Comparison of ENCODE assay signal across 8 cellular contexts in genomic region chr1:44819594-44820327, GRCh38. TPM values are rescaled to one million over a fixed set of nuclear protein-coding genes. Genes with fewer than 3 reads are reported as not detected.
DNase-seq lines count a peak whose midpoint lies in the region; ATAC-seq and TF ChIP-seq lines count a peak whose summit lies in the region.

No MANE protein-coding gene starts in this region.

- H3K27me3 Mint-ChIP-seq in IgD-negative memory B cell = no peaks in the 10 kb centered on the region

- peak overlapping the region; percentile 83 to 94 (median 89) for H3K4me3 Mint-ChIP-seq in IgD-negative memory B cell

- H3K27ac Mint-ChIP-seq in IgD-negative memory B cell = peak overlapping the region; percentile 93 to 100 (median 100)

- TF ChIP-seq CTCF in astrocyte of the cerebellum (IDR thresholded peaks at IDR 0.05; ENCODE audit: low read depth, low read length, missing control alignments) (no peak), retinal pigment epithelial cell (conservative IDR thresholded peaks at IDR 0.05; ENCODE audit: low read depth, low read length) (peak; percentile 6)

- H3K9me3 Mint-ChIP-seq in IgD-negative memory B cell = no peaks in the 10 kb centered on the region

- H3K4me3 ChIP-seq in astrocyte of the cerebellum (ENCODE audit: low read depth, low read length) = peak overlapping the region; percentile 50
- peak overlapping the region; percentile 63 for H3K4me3 ChIP-seq in retinal pigment epithelial cell (ENCODE audit: low read length)

- peaks cover 16 to 22% (median 18%) of the 10 kb centered on the region in 3 donors for H3K4me1 Mint-ChIP-seq in IgD-negative memory B cell

- peak; percentile 94 for DNase-seq in DMS53 (lab: John Stamatoyannopoulos, UW)
- DNase-seq in T-helper 2 cell = peak; percentile 52 to 92 (median 68)
- DNase-seq in astrocyte of the cerebellum (ENCODE audit: low read depth) = peak; percentile 89
- DNase-seq in hippocampal formation (lab: John Stamatoyannopoulos, UW) = peak; percentile 59 to 62
- peak; percentile 85 for DNase-seq in retinal pigment epithelial cell (ENCODE audit: low read depth)
- no peak for DNase-seq in NCI-H2107 (lab: John Stamatoyannopoulos, UW)

- no peaks in the 10 kb centered on the region for H3K36me3 Mint-ChIP-seq in IgD-negative memory B cell

- in situ Hi-C loops in astrocyte of the cerebellum (cut with HindIII; ENCODE audit: low sequenced_read_pairs) = no loop called here

- peak; percentile 78 for ATAC-seq in GM21529 (IDR thresholded peaks at IDR 0.05; ENCODE audit: unreplicated experiment)

RNA-seq across cellular contexts. Expression of gene BTBD19, which starts 11.4 kb away (rescaled TPM):
- not detected for polyA plus RNA-seq in IgD-negative memory B cell

RNA-seq across cellular contexts. Expression of gene DYNLT4, which starts 12.6 kb away (rescaled TPM):
- not detected for polyA plus RNA-seq in IgD-negative memory B cell

RNA-seq across cellular contexts. Expression of gene PLK3, which starts 19.6 kb away (rescaled TPM):
- 9.6 TPM for polyA plus RNA-seq in IgD-negative memory B cell

RNA-seq across cellular contexts. Expression of gene PTCH2, which starts 23.3 kb away (rescaled TPM):
- 0.21 TPM for polyA plus RNA-seq in IgD-negative memory B cell

RNA-seq across cellular contexts. Expression of gene BEST4, which starts 31.8 kb away (rescaled TPM):
- 0.94 TPM for polyA plus RNA-seq in IgD-negative memory B cell
